1 cellular context compared by ENCODE assay signal in genomic region chr12:24307716-24308335, GRCh38.
TF ChIP-seq lines count a peak whose summit lies in the region.

No MANE protein-coding gene starts in this region.

TF ChIP-seq in H1, 55 proteins besides CTCF, POLR2A, EP300 and RAD21:
- no peak for TF ChIP-seq FOSL1 (IDR thresholded peaks at IDR 0.05; ENCODE audit: insufficient read depth, low read depth, low read length)
- no peak for TF ChIP-seq EZH2 (IDR thresholded peaks at IDR 0.05; ENCODE audit: low read depth, low read length, severe bottlenecking)
- TF ChIP-seq SP2 (IDR thresholded peaks at IDR 0.05; ENCODE audit: low read length) = no peak
- no peak for TF ChIP-seq BCL11A (IDR thresholded peaks at IDR 0.05; ENCODE audit: low read depth in 2 of 2, low read length in 2 of 2)
- no peak for TF ChIP-seq NANOG (IDR thresholded peaks at IDR 0.05; ENCODE audit: insufficient read depth, low read depth, low read length, poor library complexity, severe bottlenecking)
- TF ChIP-seq BRCA1 (IDR thresholded peaks at IDR 0.05; ENCODE audit: low read depth, low read length) = no peak
- TF ChIP-seq NRF1 (IDR thresholded peaks at IDR 0.05; ENCODE audit: low read depth, low read length) = no peak
- TF ChIP-seq MAX (IDR thresholded peaks at IDR 0.05) = no peak
- TF ChIP-seq SP4 (IDR thresholded peaks at IDR 0.05; ENCODE audit: low read length) = no peak
